Comparison of ENCODE assay signal across 1 cellular context in the genomic region with DNA sequence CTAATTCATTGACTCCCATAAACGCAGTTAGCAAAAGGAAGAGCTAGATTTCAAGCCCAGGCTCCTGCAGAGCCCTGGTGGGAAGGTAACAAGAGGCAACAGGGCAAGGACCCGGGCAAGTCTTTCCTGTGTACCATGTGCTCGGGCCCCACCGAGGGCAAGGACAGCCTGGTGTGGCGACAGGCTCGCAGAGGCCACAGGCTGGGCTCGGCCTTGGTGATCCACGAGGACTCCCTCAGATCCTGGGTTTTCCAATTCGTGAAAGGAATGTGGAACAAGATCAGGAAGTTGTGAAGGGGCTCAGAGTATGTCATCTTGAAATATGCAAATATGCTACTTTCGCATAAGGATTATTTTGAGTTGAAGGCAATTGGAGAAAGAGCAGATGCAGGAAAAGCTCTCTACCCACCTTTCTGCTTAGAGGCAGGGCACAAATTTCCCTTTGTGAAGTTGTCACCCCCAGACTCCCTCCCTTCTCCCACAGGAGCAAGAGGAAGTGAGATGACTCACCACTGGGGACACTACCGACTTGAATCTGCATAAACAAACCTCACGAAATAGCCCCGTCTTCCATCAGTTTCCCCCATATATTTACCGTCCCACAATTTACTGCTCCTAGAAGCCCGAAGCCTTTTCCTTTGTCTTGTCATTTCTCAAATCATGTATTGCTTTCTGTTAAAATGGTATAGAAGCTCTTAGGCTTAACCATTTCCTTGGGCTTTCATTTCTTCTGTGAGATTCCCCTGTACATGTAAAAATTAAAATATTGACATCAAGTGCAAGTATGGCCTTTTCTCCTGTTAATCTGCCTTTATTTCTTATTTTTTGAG.
TF ChIP-seq lines count a peak whose summit lies in the region.

No MANE protein-coding gene starts in this region.

TF ChIP-seq in K562, 482 proteins besides CTCF, POLR2A, EP300 and RAD21 (continued from another document and continues in another):
- TF ChIP-seq, protein P1, sequence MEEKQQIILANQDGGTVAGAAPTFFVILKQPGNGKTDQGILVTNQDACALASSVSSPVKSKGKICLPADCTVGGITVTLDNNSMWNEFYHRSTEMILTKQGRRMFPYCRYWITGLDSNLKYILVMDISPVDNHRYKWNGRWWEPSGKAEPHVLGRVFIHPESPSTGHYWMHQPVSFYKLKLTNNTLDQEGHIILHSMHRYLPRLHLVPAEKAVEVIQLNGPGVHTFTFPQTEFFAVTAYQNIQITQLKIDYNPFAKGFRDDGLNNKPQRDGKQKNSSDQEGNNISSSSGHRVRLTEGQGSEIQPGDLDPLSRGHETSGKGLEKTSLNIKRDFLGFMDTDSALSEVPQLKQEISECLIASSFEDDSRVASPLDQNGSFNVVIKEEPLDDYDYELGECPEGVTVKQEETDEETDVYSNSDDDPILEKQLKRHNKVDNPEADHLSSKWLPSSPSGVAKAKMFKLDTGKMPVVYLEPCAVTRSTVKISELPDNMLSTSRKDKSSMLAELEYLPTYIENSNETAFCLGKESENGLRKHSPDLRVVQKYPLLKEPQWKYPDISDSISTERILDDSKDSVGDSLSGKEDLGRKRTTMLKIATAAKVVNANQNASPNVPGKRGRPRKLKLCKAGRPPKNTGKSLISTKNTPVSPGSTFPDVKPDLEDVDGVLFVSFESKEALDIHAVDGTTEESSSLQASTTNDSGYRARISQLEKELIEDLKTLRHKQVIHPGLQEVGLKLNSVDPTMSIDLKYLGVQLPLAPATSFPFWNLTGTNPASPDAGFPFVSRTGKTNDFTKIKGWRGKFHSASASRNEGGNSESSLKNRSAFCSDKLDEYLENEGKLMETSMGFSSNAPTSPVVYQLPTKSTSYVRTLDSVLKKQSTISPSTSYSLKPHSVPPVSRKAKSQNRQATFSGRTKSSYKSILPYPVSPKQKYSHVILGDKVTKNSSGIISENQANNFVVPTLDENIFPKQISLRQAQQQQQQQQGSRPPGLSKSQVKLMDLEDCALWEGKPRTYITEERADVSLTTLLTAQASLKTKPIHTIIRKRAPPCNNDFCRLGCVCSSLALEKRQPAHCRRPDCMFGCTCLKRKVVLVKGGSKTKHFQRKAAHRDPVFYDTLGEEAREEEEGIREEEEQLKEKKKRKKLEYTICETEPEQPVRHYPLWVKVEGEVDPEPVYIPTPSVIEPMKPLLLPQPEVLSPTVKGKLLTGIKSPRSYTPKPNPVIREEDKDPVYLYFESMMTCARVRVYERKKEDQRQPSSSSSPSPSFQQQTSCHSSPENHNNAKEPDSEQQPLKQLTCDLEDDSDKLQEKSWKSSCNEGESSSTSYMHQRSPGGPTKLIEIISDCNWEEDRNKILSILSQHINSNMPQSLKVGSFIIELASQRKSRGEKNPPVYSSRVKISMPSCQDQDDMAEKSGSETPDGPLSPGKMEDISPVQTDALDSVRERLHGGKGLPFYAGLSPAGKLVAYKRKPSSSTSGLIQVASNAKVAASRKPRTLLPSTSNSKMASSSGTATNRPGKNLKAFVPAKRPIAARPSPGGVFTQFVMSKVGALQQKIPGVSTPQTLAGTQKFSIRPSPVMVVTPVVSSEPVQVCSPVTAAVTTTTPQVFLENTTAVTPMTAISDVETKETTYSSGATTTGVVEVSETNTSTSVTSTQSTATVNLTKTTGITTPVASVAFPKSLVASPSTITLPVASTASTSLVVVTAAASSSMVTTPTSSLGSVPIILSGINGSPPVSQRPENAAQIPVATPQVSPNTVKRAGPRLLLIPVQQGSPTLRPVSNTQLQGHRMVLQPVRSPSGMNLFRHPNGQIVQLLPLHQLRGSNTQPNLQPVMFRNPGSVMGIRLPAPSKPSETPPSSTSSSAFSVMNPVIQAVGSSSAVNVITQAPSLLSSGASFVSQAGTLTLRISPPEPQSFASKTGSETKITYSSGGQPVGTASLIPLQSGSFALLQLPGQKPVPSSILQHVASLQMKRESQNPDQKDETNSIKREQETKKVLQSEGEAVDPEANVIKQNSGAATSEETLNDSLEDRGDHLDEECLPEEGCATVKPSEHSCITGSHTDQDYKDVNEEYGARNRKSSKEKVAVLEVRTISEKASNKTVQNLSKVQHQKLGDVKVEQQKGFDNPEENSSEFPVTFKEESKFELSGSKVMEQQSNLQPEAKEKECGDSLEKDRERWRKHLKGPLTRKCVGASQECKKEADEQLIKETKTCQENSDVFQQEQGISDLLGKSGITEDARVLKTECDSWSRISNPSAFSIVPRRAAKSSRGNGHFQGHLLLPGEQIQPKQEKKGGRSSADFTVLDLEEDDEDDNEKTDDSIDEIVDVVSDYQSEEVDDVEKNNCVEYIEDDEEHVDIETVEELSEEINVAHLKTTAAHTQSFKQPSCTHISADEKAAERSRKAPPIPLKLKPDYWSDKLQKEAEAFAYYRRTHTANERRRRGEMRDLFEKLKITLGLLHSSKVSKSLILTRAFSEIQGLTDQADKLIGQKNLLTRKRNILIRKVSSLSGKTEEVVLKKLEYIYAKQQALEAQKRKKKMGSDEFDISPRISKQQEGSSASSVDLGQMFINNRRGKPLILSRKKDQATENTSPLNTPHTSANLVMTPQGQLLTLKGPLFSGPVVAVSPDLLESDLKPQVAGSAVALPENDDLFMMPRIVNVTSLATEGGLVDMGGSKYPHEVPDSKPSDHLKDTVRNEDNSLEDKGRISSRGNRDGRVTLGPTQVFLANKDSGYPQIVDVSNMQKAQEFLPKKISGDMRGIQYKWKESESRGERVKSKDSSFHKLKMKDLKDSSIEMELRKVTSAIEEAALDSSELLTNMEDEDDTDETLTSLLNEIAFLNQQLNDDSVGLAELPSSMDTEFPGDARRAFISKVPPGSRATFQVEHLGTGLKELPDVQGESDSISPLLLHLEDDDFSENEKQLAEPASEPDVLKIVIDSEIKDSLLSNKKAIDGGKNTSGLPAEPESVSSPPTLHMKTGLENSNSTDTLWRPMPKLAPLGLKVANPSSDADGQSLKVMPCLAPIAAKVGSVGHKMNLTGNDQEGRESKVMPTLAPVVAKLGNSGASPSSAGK (IDR thresholded peaks at IDR 0.05), result peak; percentile 87
- peak; percentile 41 for TF ChIP-seq EP400 (IDR thresholded peaks at IDR 0.05)
- peak; percentile 56; the same call in 1 of the 2 replicates for TF ChIP-seq ZBTB9 (CRISPR knock-in tag; IDR thresholded peaks at IDR 0.05)
- no peak for TF ChIP-seq ZNF436 (CRISPR knock-in tag; IDR thresholded peaks at IDR 0.05)
- TF ChIP-seq SMARCA5 (IDR thresholded peaks at IDR 0.05), result no peak
- TF ChIP-seq, protein P2, sequence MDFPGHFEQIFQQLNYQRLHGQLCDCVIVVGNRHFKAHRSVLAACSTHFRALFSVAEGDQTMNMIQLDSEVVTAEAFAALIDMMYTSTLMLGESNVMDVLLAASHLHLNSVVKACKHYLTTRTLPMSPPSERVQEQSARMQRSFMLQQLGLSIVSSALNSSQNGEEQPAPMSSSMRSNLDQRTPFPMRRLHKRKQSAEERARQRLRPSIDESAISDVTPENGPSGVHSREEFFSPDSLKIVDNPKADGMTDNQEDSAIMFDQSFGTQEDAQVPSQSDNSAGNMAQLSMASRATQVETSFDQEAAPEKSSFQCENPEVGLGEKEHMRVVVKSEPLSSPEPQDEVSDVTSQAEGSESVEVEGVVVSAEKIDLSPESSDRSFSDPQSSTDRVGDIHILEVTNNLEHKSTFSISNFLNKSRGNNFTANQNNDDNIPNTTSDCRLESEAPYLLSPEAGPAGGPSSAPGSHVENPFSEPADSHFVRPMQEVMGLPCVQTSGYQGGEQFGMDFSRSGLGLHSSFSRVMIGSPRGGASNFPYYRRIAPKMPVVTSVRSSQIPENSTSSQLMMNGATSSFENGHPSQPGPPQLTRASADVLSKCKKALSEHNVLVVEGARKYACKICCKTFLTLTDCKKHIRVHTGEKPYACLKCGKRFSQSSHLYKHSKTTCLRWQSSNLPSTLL (IDR thresholded peaks at IDR 0.05), result no peak
- peak; percentile 37; the same call in 1 of the 2 replicates for TF ChIP-seq ILK (tag; IDR thresholded peaks at IDR 0.05; ENCODE audit: borderline replicate concordance, low read depth)
- TF ChIP-seq DNMT1 (IDR thresholded peaks at IDR 0.05), result no peak
- peak; percentile 48; the same call in 1 of the 2 replicates for TF ChIP-seq NFE2 (IDR thresholded peaks at IDR 0.05; ENCODE audit: low read depth)
- TF ChIP-seq BRD9 (IDR thresholded peaks at IDR 0.05; ENCODE audit: low read depth, partially characterized antibody), result peak; percentile 66
- TF ChIP-seq IRF9 (tag; IDR thresholded peaks at IDR 0.05), result 0 out of 2 replicates have a peak, but pooled peaks have one; percentile 27
- peak; percentile 5; the same call in 1 of the 2 replicates for TF ChIP-seq CREB1 (IDR thresholded peaks at IDR 0.05)
- TF ChIP-seq CREB1 (CRISPR knock-in tag; IDR thresholded peaks at IDR 0.05), result no peak
- no peak for TF ChIP-seq E2F4 (CRISPR knock-in tag; IDR thresholded peaks at IDR 0.05; ENCODE audit: low read depth)
- no peak for TF ChIP-seq IFI16 (CRISPR knock-in tag; IDR thresholded peaks at IDR 0.05)
- no peak for TF ChIP-seq ZNF12 (CRISPR knock-in tag; IDR thresholded peaks at IDR 0.05)
- no peak for TF ChIP-seq ZNF830 (CRISPR knock-in tag; IDR thresholded peaks at IDR 0.05)
- no peak for TF ChIP-seq HNRNPUL1 (IDR thresholded peaks at IDR 0.05; ENCODE audit: low read length)
- no peak for TF ChIP-seq PPARD (CRISPR knock-in tag; IDR thresholded peaks at IDR 0.05)
- no peak for TF ChIP-seq HNRNPL (IDR thresholded peaks at IDR 0.05; ENCODE audit: low read depth, low read length)
- no peak for TF ChIP-seq KDM5B (IDR thresholded peaks at IDR 0.05; ENCODE audit: insufficient replicate concordance, low read depth, low read length)
- TF ChIP-seq HBP1 (CRISPR knock-in tag; IDR thresholded peaks at IDR 0.05), result no peak; the same call in 1 of the 2 replicates
- no peak for TF ChIP-seq NR4A1 (CRISPR knock-in tag; IDR thresholded peaks at IDR 0.05)
- TF ChIP-seq NR4A1 (tag; IDR thresholded peaks at IDR 0.05), result peak; percentile 63
- 0 out of 2 replicates have a peak, but pooled peaks have one; percentile 7 for TF ChIP-seq PML (IDR thresholded peaks at IDR 0.05; ENCODE audit: low read length)
- TF ChIP-seq MYNN (IDR thresholded peaks at IDR 0.05), result no peak
- TF ChIP-seq MYNN (CRISPR knock-in tag; IDR thresholded peaks at IDR 0.05), result no peak
- TF ChIP-seq NFRKB (IDR thresholded peaks at IDR 0.05; ENCODE audit: low read depth), result peak; percentile 61
- no peak for TF ChIP-seq ZBTB43 (CRISPR knock-in tag; IDR thresholded peaks at IDR 0.05)
- TF ChIP-seq HNRNPLL (IDR thresholded peaks at IDR 0.05; ENCODE audit: low read depth, low read length, poor library complexity, severe bottlenecking), result no peak
- no peak for TF ChIP-seq BRD4 (IDR thresholded peaks at IDR 0.05)
- TF ChIP-seq KAT8 (IDR thresholded peaks at IDR 0.05; ENCODE audit: low read depth), result no peak
- TF ChIP-seq, protein P3, sequence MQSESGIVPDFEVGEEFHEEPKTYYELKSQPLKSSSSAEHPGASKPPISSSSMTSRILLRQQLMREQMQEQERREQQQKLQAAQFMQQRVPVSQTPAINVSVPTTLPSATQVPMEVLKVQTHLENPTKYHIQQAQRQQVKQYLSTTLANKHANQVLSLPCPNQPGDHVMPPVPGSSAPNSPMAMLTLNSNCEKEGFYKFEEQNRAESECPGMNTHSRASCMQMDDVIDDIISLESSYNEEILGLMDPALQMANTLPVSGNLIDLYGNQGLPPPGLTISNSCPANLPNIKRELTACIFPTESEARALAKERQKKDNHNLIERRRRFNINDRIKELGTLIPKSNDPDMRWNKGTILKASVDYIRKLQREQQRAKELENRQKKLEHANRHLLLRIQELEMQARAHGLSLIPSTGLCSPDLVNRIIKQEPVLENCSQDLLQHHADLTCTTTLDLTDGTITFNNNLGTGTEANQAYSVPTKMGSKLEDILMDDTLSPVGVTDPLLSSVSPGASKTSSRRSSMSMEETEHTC (IDR thresholded peaks at IDR 0.05), result no peak
- no peak for TF ChIP-seq HIVEP1 (CRISPR knock-in tag; IDR thresholded peaks at IDR 0.05)
- TF ChIP-seq RBM22 (IDR thresholded peaks at IDR 0.05; ENCODE audit: low read depth, low read length, poor library complexity, severe bottlenecking), result no peak
